22 cellular contexts compared by ENCODE assay signal in the genomic region with DNA sequence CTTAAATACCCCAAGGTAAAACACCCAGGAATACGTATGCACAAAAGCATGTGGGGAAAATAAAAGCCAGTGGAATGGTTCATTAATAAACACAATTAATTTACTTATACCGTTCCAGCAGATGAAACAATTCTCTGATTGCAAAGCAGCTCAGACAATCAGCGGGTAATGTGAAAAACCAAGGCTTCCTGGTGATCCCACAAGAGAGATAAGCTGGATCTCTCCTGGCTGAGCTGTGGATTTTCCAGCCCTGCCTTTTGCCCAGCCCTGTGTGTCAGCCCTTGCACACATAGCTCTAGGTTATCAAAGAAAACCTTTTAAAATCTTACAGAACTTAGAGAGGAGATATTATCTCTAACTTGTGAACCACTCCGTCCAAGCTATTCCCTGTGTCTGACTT.
"Had no signal": no experiment of that assay in that cellular context is flagged by ENCODE, and none has a peak within 500 bp of the region (broad histone marks: within the 10 kb centered on the region; RNA-seq: fewer than 3 reads in every experiment).

No MANE protein-coding gene starts in this region.

- H3K27ac ChIP-seq: Peyer's patch, SJCRH30, SK-N-MC had no signal

- H3K9me3 ChIP-seq: MG63, Peyer's patch, SJCRH30 had no signal

- H3K4me3 ChIP-seq: MG63, Peyer's patch, SJCRH30, SK-N-MC had no signal

- H3K36me3 ChIP-seq: MG63, Peyer's patch, SJCRH30 had no signal

- ATAC-seq: PC-3, Right ventricle myocardium inferior had no signal

- DNase-seq: KBM-7, MG63, NCI-H1092, NCI-H1105 treated with DMSO at 0.1 percent for 48 hours, NCI-H1417 treated with DMSO at 0.1 percent for 48 hours, NCI-H146, NCI-H1694 treated with DMSO at 0.1 percent for 48 hours, NCI-H1930, NCI-H2081, NCI-H2107, NCI-H226, NCI-H446, NCI-H510A, NCI-H524 treated with DMSO at 0.1 percent for 48 hours, NCI-H69, NCI-H774, PC-3, Peyer's patch, SHP77 treated with DMSO at 0.1 percent for 48 hours, SJCRH30 had no signal

- H3K27me3 ChIP-seq: MG63, Peyer's patch had no signal

- H3K4me1 ChIP-seq: Peyer's patch, SJCRH30 had no signal
